ENCODE assay signal across 13 cellular contexts in genomic region chr12:54932691-54933090, GRCh38. TPM values are rescaled to one million over a fixed set of nuclear protein-coding genes. Genes with fewer than 3 reads are reported as not detected.
DNase-seq lines count a peak whose midpoint lies in the region; TF ChIP-seq lines count a peak whose summit lies in the region.
"Had no signal": no experiment of that assay in that cellular context is flagged by ENCODE, and none has a peak within 500 bp of the region (broad histone marks: within the 10 kb centered on the region; RNA-seq: fewer than 3 reads in every experiment).

No MANE protein-coding gene starts in this region.

- TF ChIP-seq CTCF in HFF-Myc (IDR thresholded peaks at IDR 0.05; ENCODE audit: low read depth, low read length, missing control alignments) (no peak), fibroblast of the aortic adventitia (IDR thresholded peaks at IDR 0.05; ENCODE audit: insufficient read depth, low read length) (no peak)

- H3K4me3 ChIP-seq in HFF-Myc (replicated peaks; ENCODE audit: low read depth, low read length) = no peak overlapping the region
- no peak overlapping the region for H3K4me3 ChIP-seq in fibroblast of the aortic adventitia (ENCODE audit: low read depth, low read length)

- DNase-seq in DMS 273 (lab: John Stamatoyannopoulos, UW; ENCODE audit: unreplicated experiment) (peak; percentile 12), DMS 273 treated with DMSO at 0.1 percent for 48 hours (lab: John Stamatoyannopoulos, UW) (no peak), HFF-Myc (ENCODE audit: extremely low read depth, low read depth) (peak; percentile 17), SW480 (ENCODE audit: low spot score) (peak; percentile 17), fibroblast of the aortic adventitia (ENCODE audit: low read depth) (peak; percentile 21), hepatic stellate cell (ENCODE audit: low spot score) (no peak), KG1 (lab: John Stamatoyannopoulos, UW) (no peak), HCEC 1CT (no peak)
- DNase-seq: 8988T; activated CD8-positive, alpha-beta memory T cell treated with anti-CD3 and anti-CD28 coated beads, Interleukin-2, amount 50 U/mL, for 4 hours; DMS79; T1000 had no signal

RNA-seq across cellular contexts. Expression of gene TESPA1, which starts 51.9 kb away (rescaled TPM):
- not detected in 2 replicates for total RNA-seq in fibroblast of the aortic adventitia (ENCODE audit: low replicate concordance)
- total RNA-seq: LHCN-M2 had no signal

Comparison
In these comparisons a context has a peak if more than half of its experiments do, and no peak if none do; other contexts are left out.
1. DNase-seq: peak in DMS 273 (single experiment), HFF-Myc (single experiment), SW480 (single experiment) and fibroblast of the aortic adventitia (single experiment); none in DMS 273 treated with DMSO at 0.1 percent for 48 hours (single experiment), hepatic stellate cell (single experiment), KG1 (single experiment) and HCEC 1CT (single experiment).